ENCODE assay signal across 15 cellular contexts in the genomic region with DNA sequence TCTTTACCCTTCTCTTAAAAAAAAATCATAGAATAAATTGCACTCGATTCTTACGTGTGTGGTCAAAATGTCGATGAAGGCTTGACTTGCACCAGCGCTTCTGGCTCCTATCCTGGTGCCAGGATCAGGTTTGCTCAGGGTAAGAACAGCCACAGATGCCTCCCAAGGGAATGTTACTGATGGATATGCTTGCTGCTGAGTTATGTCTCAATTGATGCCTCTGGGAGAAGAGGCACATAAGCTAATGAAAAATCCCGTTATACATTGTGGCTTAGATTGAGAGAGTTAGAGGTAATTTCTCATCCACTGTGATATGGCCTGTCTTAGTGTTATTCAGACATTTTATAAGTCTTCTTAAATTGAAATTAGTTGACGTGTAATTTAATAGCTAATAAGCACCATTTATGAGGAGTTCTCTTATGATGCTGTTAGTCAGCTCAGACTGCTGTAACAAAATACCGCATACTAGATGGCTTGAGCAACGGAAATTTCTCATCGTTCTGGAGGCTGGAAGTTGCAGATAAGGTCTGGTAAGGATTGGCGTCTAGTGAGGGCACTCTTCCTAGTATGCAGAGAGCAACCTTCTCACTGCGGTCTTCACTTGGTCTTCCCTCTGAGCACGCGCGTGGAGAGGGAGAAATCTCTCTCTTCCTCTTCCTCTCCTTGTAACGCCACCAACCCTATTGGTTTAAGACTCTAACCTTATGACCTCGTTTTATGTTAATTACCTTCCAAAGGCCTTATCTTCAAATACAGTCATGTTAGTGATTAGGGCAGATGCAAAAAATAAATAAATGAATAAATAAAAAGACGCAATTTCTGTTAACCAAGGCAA.
A peak's percentile ranks its signal among the peaks of the same experiment; 100 is the strongest.
DNase-seq lines count a peak whose midpoint lies in the region; ATAC-seq and TF ChIP-seq lines count a peak whose summit lies in the region.
"Had no signal": no experiment of that assay in that cellular context is flagged by ENCODE, and none has a peak within 500 bp of the region (broad histone marks: within the 10 kb centered on the region; RNA-seq: fewer than 3 reads in every experiment).

No MANE protein-coding gene starts in this region.

- H3K27me3 Mint-ChIP-seq in CD8-positive, alpha-beta T cell (ENCODE audit: low read depth) = no peaks in the 10 kb centered on the region
- H3K27me3 Mint-ChIP-seq: activated naive CD4-positive, alpha-beta T cell treated with anti-CD3 and anti-CD28 coated beads, Interleukin-2, amount 10 ng/mL, durations not matched to agents 7 days and 5 days; central memory CD8-positive, alpha-beta T cell; stimulated activated naive B cell treated with anti-CD40 and anti-IgM and Interleukin-4, amounts not matched to agents 10 μg/mL and 1 μg/mL and 100 μg/mL, for 72 hours; T-helper 17 cell had no signal

- no peaks in the 10 kb centered on the region for H3K9me3 Mint-ChIP-seq in CD8-positive, alpha-beta T cell
- H3K9me3 Mint-ChIP-seq: activated naive CD4-positive, alpha-beta T cell treated with anti-CD3 and anti-CD28 coated beads, Interleukin-2, amount 10 ng/mL, durations not matched to agents 7 days and 5 days; central memory CD8-positive, alpha-beta T cell; H9; stimulated activated naive B cell treated with anti-CD40 and anti-IgM and Interleukin-4, amounts not matched to agents 10 μg/mL and 1 μg/mL and 100 μg/mL, for 72 hours had no signal

- DNase-seq in CD8-positive, alpha-beta T cell = no peak
- DNase-seq in NCI-H2107 (lab: John Stamatoyannopoulos, UW) (peak; percentile 34), UCSD-AML1 (lab: John Stamatoyannopoulos, UW; ENCODE audit: unreplicated experiment) (peak; percentile 45), hepatocyte (ENCODE audit: low spot score) (peak; percentile 54), caudate nucleus (lab: John Stamatoyannopoulos, UW) (no peak)
- DNase-seq: activated naive CD4-positive, alpha-beta T cell treated with anti-CD3 and anti-CD28 coated beads, Interleukin-2, amount 10 ng/mL, durations not matched to agents 7 days and 5 days; H9; NCI-H1436 treated with DMSO at 0.1 percent for 48 hours; stimulated activated CD4-positive, alpha-beta T cell treated with anti-CD3 and anti-CD28 coated beads, Interleukin-2, amount 100 ng/mL, for 48 hours; stimulated activated naive B cell treated with anti-CD40 and anti-IgM and Interleukin-4, amounts not matched to agents 10 μg/mL and 1 μg/mL and 100 μg/mL, for 72 hours; T-helper 17 cell had no signal

- CTCF ChIA-PET in CD8-positive, alpha-beta T cell (lab: Charles Lee) = interaction anchor here (0.6 to 3.9 kb wide), 6 partner anchors 16 to 339 kb away, joined by 3 to 29 read pairs (median 8); no protein-coding TSS in a partner anchor

- H3K79me2 ChIP-seq in hepatocyte = peaks cover 53% of the 10 kb centered on the region

- H3K4me3 Mint-ChIP-seq in CD8-positive, alpha-beta T cell = no peak overlapping the region
- H3K4me3 Mint-ChIP-seq: activated naive CD4-positive, alpha-beta T cell treated with anti-CD3 and anti-CD28 coated beads, Interleukin-2, amount 10 ng/mL, durations not matched to agents 7 days and 5 days; central memory CD8-positive, alpha-beta T cell; H9; stimulated activated naive B cell treated with anti-CD40 and anti-IgM and Interleukin-4, amounts not matched to agents 10 μg/mL and 1 μg/mL and 100 μg/mL, for 72 hours; T-helper 17 cell had no signal

- H3K4me1 Mint-ChIP-seq in CD8-positive, alpha-beta T cell (ENCODE audit: low read depth) = peaks cover 4% of the 10 kb centered on the region
- H3K4me1 Mint-ChIP-seq: activated naive CD4-positive, alpha-beta T cell treated with anti-CD3 and anti-CD28 coated beads, Interleukin-2, amount 10 ng/mL, durations not matched to agents 7 days and 5 days; central memory CD8-positive, alpha-beta T cell had no signal

- H3K4me2 ChIP-seq in hepatocyte = peak overlapping the region; percentile 32

- H3K36me3 ChIP-seq in CD8-positive, alpha-beta T cell (ENCODE audit: insufficient read depth, low read length) = no peaks in the 10 kb centered on the region
- no peaks in the 10 kb centered on the region for H3K36me3 ChIP-seq in hepatocyte (replicated peaks; ENCODE audit: insufficient read depth, low read depth)

- no peak overlapping the region for H3K27ac ChIP-seq in CD8-positive, alpha-beta T cell (ENCODE audit: low read depth, low read length)
- peak overlapping the region; percentile 13 for H3K27ac ChIP-seq in hepatocyte
- H3K27ac ChIP-seq in caudate nucleus (ENCODE audit: low read depth, low read length) = no peak overlapping the region

- no peak for TF ChIP-seq POLR2A in GM18505 (IDR thresholded peaks at IDR 0.05; ENCODE audit: borderline replicate concordance, extremely low read depth, insufficient read depth, insufficient read length)

- no peak for ATAC-seq in CD8-positive, alpha-beta T cell
- no peak for ATAC-seq in GM19023 (IDR thresholded peaks at IDR 0.05; ENCODE audit: unreplicated experiment)
- ATAC-seq in GM18505 (IDR thresholded peaks at IDR 0.05; ENCODE audit: unreplicated experiment) = no peak
- ATAC-seq in HG03571 (IDR thresholded peaks at IDR 0.05; ENCODE audit: unreplicated experiment) = no peak
- ATAC-seq: stimulated activated naive B cell treated with anti-CD40 and anti-IgM and Interleukin-4, amounts not matched to agents 10 μg/mL and 1 μg/mL and 100 μg/mL, for 72 hours; T-helper 17 cell had no signal

- no peaks in the 10 kb centered on the region for H3K9me3 ChIP-seq in CD8-positive, alpha-beta T cell (ENCODE audit: low read length)
- no peaks in the 10 kb centered on the region for H3K9me3 ChIP-seq in hepatocyte (ENCODE audit: low read depth)

- no peaks in the 10 kb centered on the region for H3K9me2 ChIP-seq in hepatocyte (replicated peaks; ENCODE audit: insufficient read depth)

- no peaks in the 10 kb centered on the region for H3K27me3 ChIP-seq in CD8-positive, alpha-beta T cell (ENCODE audit: insufficient read depth, low read length)
- H3K27me3 ChIP-seq in hepatocyte = no peaks in the 10 kb centered on the region

- H2AFZ ChIP-seq in hepatocyte = no peak overlapping the region

- no peak for TF ChIP-seq CTCF in CD8-positive, alpha-beta T cell (IDR thresholded peaks at IDR 0.05)
- TF ChIP-seq CTCF in hepatocyte (IDR thresholded peaks at IDR 0.05; ENCODE audit: poor library complexity) = no peak

- H3K4me3 ChIP-seq in CD8-positive, alpha-beta T cell (ENCODE audit: low read depth, low read length) = no peak overlapping the region
- no peak overlapping the region for H3K4me3 ChIP-seq in hepatocyte

- POLR2A ChIA-PET in CD8-positive, alpha-beta T cell (lab: Charles Lee) = interaction anchor here (1.6 kb wide), 1 partner anchor 14 kb away, joined by 5 read pairs; no protein-coding TSS in a partner anchor

- peaks cover 6% of the 10 kb centered on the region for H3K36me3 Mint-ChIP-seq in CD8-positive, alpha-beta T cell
- H3K36me3 Mint-ChIP-seq: activated naive CD4-positive, alpha-beta T cell treated with anti-CD3 and anti-CD28 coated beads, Interleukin-2, amount 10 ng/mL, durations not matched to agents 7 days and 5 days had no signal

- intact Hi-C loops in CD8-positive, alpha-beta T cell (cut with DNase I, micrococcal nuclease) = loop anchor here in 1 of 2 experiments (10.0 kb wide), 1 partner anchor 551 kb away; no protein-coding TSS in a partner anchor

- no peaks in the 10 kb centered on the region for H3K4me1 ChIP-seq in CD8-positive, alpha-beta T cell (ENCODE audit: insufficient read depth, low read length)
- H3K4me1 ChIP-seq in hepatocyte (ENCODE audit: insufficient read depth) = peaks cover 36% of the 10 kb centered on the region

- H3K27ac Mint-ChIP-seq in CD8-positive, alpha-beta T cell = peak overlapping the region; percentile 20
- H3K27ac Mint-ChIP-seq: activated naive CD4-positive, alpha-beta T cell treated with anti-CD3 and anti-CD28 coated beads, Interleukin-2, amount 10 ng/mL, durations not matched to agents 7 days and 5 days; stimulated activated naive B cell treated with anti-CD40 and anti-IgM and Interleukin-4, amounts not matched to agents 10 μg/mL and 1 μg/mL and 100 μg/mL, for 72 hours; T-helper 17 cell had no signal

- 57% methylated on average over 17 of the region's 17 CpGs for WGBS in hepatocyte (ENCODE audit: low lambda C conversion rate, missing lambda C conversion rate)

- peaks cover 4% of the 10 kb centered on the region for H4K20me1 ChIP-seq in hepatocyte (ENCODE audit: insufficient read depth, poor library complexity, severe bottlenecking)

Comparison
In these comparisons a context has a peak if more than half of its experiments do, and no peak if none do; other contexts are left out.
1. DNase-seq: peak in NCI-H2107 (single experiment), UCSD-AML1 (single experiment) and hepatocyte (single experiment); none in CD8-positive, alpha-beta T cell (0 of 7) and caudate nucleus (0 of 61).